In the genomic region with DNA sequence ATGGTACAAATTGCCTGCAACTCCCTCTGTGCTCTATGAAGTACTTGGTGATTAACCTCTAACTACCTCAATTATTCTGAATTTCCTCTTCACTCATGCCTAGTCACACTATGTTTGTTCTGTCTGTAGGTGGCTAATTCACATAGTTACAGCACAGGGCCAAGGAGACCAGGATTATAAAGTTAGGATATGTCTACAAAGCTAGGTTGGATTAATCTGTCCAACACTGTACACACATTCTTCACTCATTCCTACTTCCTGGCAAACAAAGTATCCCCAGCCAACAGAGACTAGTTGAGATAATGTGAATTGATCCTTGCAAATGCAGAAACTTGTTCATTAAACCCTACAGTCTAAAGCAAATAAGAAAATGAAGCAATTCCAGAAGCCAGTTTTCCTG, we compare ENCODE assay signal across 16 cellular contexts.
"Had no signal": no experiment of that assay in that cellular context is flagged by ENCODE, and none has a peak within 500 bp of the region (broad histone marks: within the 10 kb centered on the region; RNA-seq: fewer than 3 reads in every experiment).

No MANE protein-coding gene starts in this region.

- H3K4me3 ChIP-seq: gastroesophageal sphincter, heart right ventricle, neural progenitor cell, right atrium auricular region, smooth muscle cell, upper lobe of left lung had no signal

- DNase-seq: activated CD4-positive, alpha-beta T cell treated with anti-CD3 and anti-CD28 coated beads, Interleukin-2, amount 50 U/mL, for 1 hour; activated CD8-positive, alpha-beta memory T cell treated with anti-CD3 and anti-CD28 coated beads for 24 hours; activated naive CD8-positive, alpha-beta T cell treated with anti-CD3 and anti-CD28 coated beads, Interleukin-2, amount 10 ng/mL, durations not matched to agents 7 days and 5 days; brain microvascular endothelial cell; cerebellar nuclear complex; heart right ventricle; naive B cell; stimulated activated CD4-positive, alpha-beta T cell treated with anti-CD3 and anti-CD28 coated beads, Interleukin-4, amount 100 ng/mL, for 4 hours; stimulated activated CD8-positive, alpha-beta memory T cell treated with anti-CD3 and anti-CD28 coated beads, Interleukin-4, amount 100 ng/mL, for 48 hours; stimulated activated naive CD4-positive, alpha-beta T cell treated with Interleukin-2 at 50 U/mL for 16 hours; upper lobe of left lung had no signal

- H3K9ac ChIP-seq: neural progenitor cell, parathyroid adenoma had no signal

- H3K36me3 ChIP-seq: brain microvascular endothelial cell, gastroesophageal sphincter, heart right ventricle, neural progenitor cell, right atrium auricular region, upper lobe of left lung had no signal

- H3K9me3 ChIP-seq: gastroesophageal sphincter, heart right ventricle, right atrium auricular region, upper lobe of left lung had no signal

- H3K4me2 ChIP-seq: neural progenitor cell, smooth muscle cell had no signal

- H3K4me1 ChIP-seq: gastroesophageal sphincter, neural progenitor cell, parathyroid adenoma, right atrium auricular region had no signal

- H3K27me3 ChIP-seq: brain microvascular endothelial cell, gastroesophageal sphincter, neural progenitor cell, right atrium auricular region, upper lobe of left lung had no signal

- H2AFZ ChIP-seq: neural progenitor cell, parathyroid adenoma had no signal

- H3K79me2 ChIP-seq: parathyroid adenoma had no signal
